In genomic region chr10:132422169-132422691, GRCh38 we compare ENCODE assay signal across 8 cellular contexts. TPM values are rescaled to one million over a fixed set of nuclear protein-coding genes. Genes with fewer than 3 reads are reported as not detected.
DNase-seq lines count a peak whose midpoint lies in the region; ATAC-seq and TF ChIP-seq lines count a peak whose summit lies in the region.

No MANE protein-coding gene starts in this region.

- no peaks in the 10 kb centered on the region for H3K9me3 Mint-ChIP-seq in type B pancreatic cell
- no peaks in the 10 kb centered on the region for H3K9me3 Mint-ChIP-seq in CD4-positive, alpha-beta memory T cell

- peaks cover 29% of the 10 kb centered on the region for H3K4me1 Mint-ChIP-seq in type B pancreatic cell (ENCODE audit: unreplicated experiment)
- peaks cover 4 to 28% (median 12%) of the 10 kb centered on the region in 4 donors for H3K4me1 Mint-ChIP-seq in CD4-positive, alpha-beta memory T cell

- peak overlapping the region; percentile 77 for H3K27ac Mint-ChIP-seq in type B pancreatic cell
- H3K27ac Mint-ChIP-seq in CD4-positive, alpha-beta memory T cell: peak overlapping the region in 3 of 7 donors; percentile 0 to 63 (median 61)

- H3K27me3 ChIP-seq in OCI-LY1 (ENCODE audit: insufficient read depth, low read length) (no peaks in the 10 kb centered on the region), left lung (no peaks in the 10 kb centered on the region)
- no peaks in the 10 kb centered on the region for H3K27me3 ChIP-seq in CD4-positive, alpha-beta memory T cell (ENCODE audit: insufficient read depth, low read length)

- intact Hi-C loops in left lung (cut with DNase I): no loop called here
- intact Hi-C loops in CD4-positive, alpha-beta memory T cell (cut with micrococcal nuclease): no loop called here

- POLR2A ChIA-PET in HEK293 (lab: Yijun Ruan, JAX): interaction anchor here (0.5 kb wide), 1 partner anchor 12 kb away, joined by 3 read pairs; no protein-coding TSS in a partner anchor
- POLR2A ChIA-PET in CD4-positive, alpha-beta memory T cell (lab: Charles Lee; ENCODE audit: partially characterized antibody): no interaction called here

- no peaks in the 10 kb centered on the region for H3K27me3 Mint-ChIP-seq in type B pancreatic cell
- H3K27me3 Mint-ChIP-seq in CD4-positive, alpha-beta memory T cell: no peaks in the 10 kb centered on the region

- no peaks in the 10 kb centered on the region for H3K9me3 ChIP-seq in HEK293 (ENCODE audit: control insufficient read depth, insufficient read depth, low read depth, low read length)
- no peaks in the 10 kb centered on the region for H3K9me3 ChIP-seq in OCI-LY1 (ENCODE audit: low read length)
- H3K9me3 ChIP-seq in left lung: no peaks in the 10 kb centered on the region
- no peaks in the 10 kb centered on the region for H3K9me3 ChIP-seq in CD4-positive, alpha-beta memory T cell (ENCODE audit: control insufficient read depth in 1 of 2, low read length in 2 of 2)

- DNase-seq in DMS 273 treated with DMSO at 0.1 percent for 48 hours (lab: John Stamatoyannopoulos, UW): peak; percentile 12
- peak in 1 of 2 donors; percentile 81 for DNase-seq in left lung
- no peak for DNase-seq in type B pancreatic cell (ENCODE audit: extremely low spot score, unreplicated experiment)
- DNase-seq in effector CD4-positive, alpha-beta T cell: no peak
- DNase-seq in kidney tubule cell (ENCODE audit: low spot score): no peak
- DNase-seq in CD4-positive, alpha-beta memory T cell: no peak

- TF ChIP-seq CTCF in HEK293 (tag by site-specific recombination; IDR thresholded peaks at IDR 0.05) (no peak), OCI-LY1 (IDR thresholded peaks at IDR 0.05; ENCODE audit: low read length) (no peak), left lung (IDR thresholded peaks at IDR 0.05) (no peak), type B pancreatic cell (conservative IDR thresholded peaks at IDR 0.05) (no peak)

- no peaks in the 10 kb centered on the region for H3K79me2 ChIP-seq in OCI-LY1 (ENCODE audit: insufficient read depth, low read length)

- H4K20me1 ChIP-seq in OCI-LY1 (ENCODE audit: insufficient read depth, low read length): no peaks in the 10 kb centered on the region

- H3K27ac ChIP-seq in HEK293 (ENCODE audit: extremely low read depth, low read depth, low read length) (no peak overlapping the region), OCI-LY1 (ENCODE audit: low read depth, low read length, poor library complexity, severe bottlenecking) (peak overlapping the region; percentile 87), left lung (peak overlapping the region; percentile 93 to 96)
- H3K27ac ChIP-seq in CD4-positive, alpha-beta memory T cell (ENCODE audit: low read depth, low read length): no peak overlapping the region

- no peak overlapping the region for H3K4me3 ChIP-seq in HEK293 (ENCODE audit: low read depth, low read length)
- H3K4me3 ChIP-seq in OCI-LY1 (ENCODE audit: low read depth, low read length, poor library complexity, severe bottlenecking): peak overlapping the region; percentile 5
- no peak overlapping the region for H3K4me3 ChIP-seq in left lung
- H3K4me3 ChIP-seq in CD4-positive, alpha-beta memory T cell (ENCODE audit: low read length in 2 of 2): no peak overlapping the region

- H3K36me3 ChIP-seq in HEK293 (ENCODE audit: control insufficient read depth in 2 of 2, insufficient read depth in 1 of 2, low read length in 2 of 2): peaks cover 0 to under 1% of the 10 kb centered on the region in 2 experiments; a peak in 1 of 3 replicates
- H3K36me3 ChIP-seq in OCI-LY1 (ENCODE audit: insufficient read depth, low read length): no peaks in the 10 kb centered on the region
- H3K36me3 ChIP-seq in left lung: peaks cover 0 to 3% of the 10 kb centered on the region in 2 donors
- H3K36me3 ChIP-seq in CD4-positive, alpha-beta memory T cell (ENCODE audit: insufficient read depth, low read length): no peaks in the 10 kb centered on the region

- no peaks in the 10 kb centered on the region for H3F3A ChIP-seq in OCI-LY1 (ENCODE audit: insufficient read depth, low read length)

- no peak for ATAC-seq in left lung

- H3K4me2 ChIP-seq in OCI-LY1 (ENCODE audit: low read length): peak overlapping the region; percentile 44

- H3K9me2 ChIP-seq in OCI-LY1 (ENCODE audit: low read depth, low read length): no peaks in the 10 kb centered on the region

- H3K9ac ChIP-seq in OCI-LY1 (ENCODE audit: low read length): peak overlapping the region; percentile 42; the same call in 1 of the 2 replicates

- no peaks in the 10 kb centered on the region; the same call in 1 of the 2 replicates for H3K4me1 ChIP-seq in HEK293 (ENCODE audit: control insufficient read depth, insufficient read depth, low read length)
- peaks cover 35% of the 10 kb centered on the region for H3K4me1 ChIP-seq in OCI-LY1 (ENCODE audit: insufficient read depth, low read length, severe bottlenecking)
- H3K4me1 ChIP-seq in left lung: peaks cover 42 to 62% of the 10 kb centered on the region in 2 donors
- H3K4me1 ChIP-seq in CD4-positive, alpha-beta memory T cell (ENCODE audit: insufficient read depth, low read length): peaks cover 18% of the 10 kb centered on the region

- no peaks in the 10 kb centered on the region for H3K36me3 Mint-ChIP-seq in type B pancreatic cell
- H3K36me3 Mint-ChIP-seq in CD4-positive, alpha-beta memory T cell: peaks cover 0 to 1% of the 10 kb centered on the region in 2 donors

- H2AFZ ChIP-seq in OCI-LY1 (ENCODE audit: low read length): no peak overlapping the region

- H3K4me3 Mint-ChIP-seq in type B pancreatic cell: peak overlapping the region; percentile 67
- H3K4me3 Mint-ChIP-seq in CD4-positive, alpha-beta memory T cell: no peak overlapping the region

- CTCF ChIA-PET in HEK293 (lab: Yijun Ruan, JAX): interaction anchor here (0.6 kb wide), 2 partner anchors 253 to 279 kb away, joined by 3 to 4 read pairs; no protein-coding TSS in a partner anchor
- CTCF ChIA-PET in CD4-positive, alpha-beta memory T cell (lab: Charles Lee; ENCODE audit: partially characterized antibody): no interaction called here

TF ChIP-seq in HEK293, 187 proteins besides CTCF, POLR2A, EP300 and RAD21:
- no peak for TF ChIP-seq ZNF785 (tag by site-specific recombination; IDR thresholded peaks at IDR 0.05)
- peak; percentile 94 for TF ChIP-seq ZIC2 (tag by site-specific recombination; IDR thresholded peaks at IDR 0.05)
- TF ChIP-seq SP2 (tag by site-specific recombination; IDR thresholded peaks at IDR 0.05): no peak
- no peak for TF ChIP-seq OSR2 (tag by site-specific recombination; IDR thresholded peaks at IDR 0.05)
- 0 out of 2 replicates have a peak, but pooled peaks have one; percentile 47 for TF ChIP-seq ZNF423 (tag by site-specific recombination; IDR thresholded peaks at IDR 0.05)
- TF ChIP-seq GLIS1 (tag by site-specific recombination; IDR thresholded peaks at IDR 0.05): peak; percentile 69

RNA-seq across cellular contexts. Expression of gene PWWP2B, which starts 25.2 kb away (rescaled TPM):
- total RNA-seq in left lung (10 to 100 TPM; 21.4 to 23.2 TPM), type B pancreatic cell (ENCODE audit: low replicate concordance) (22.6 and 41.4 TPM in 2 replicates)
- total RNA-seq in CD4-positive, alpha-beta memory T cell: 1 to 10 TPM; 9.4 to 9.9 TPM
- polyA plus RNA-seq in CD4-positive, alpha-beta memory T cell: 1 to 10 TPM in 1 of 2 donors, under 1 TPM in 1; 0.92 to 3.2 TPM

Comparison
In these comparisons a context has a peak if more than half of its experiments do, and no peak if none do; other contexts are left out.
1. H3K27ac ChIP-seq: peak in OCI-LY1 (single experiment) and left lung (2 of 2); none in HEK293 (single experiment) and CD4-positive, alpha-beta memory T cell (single experiment).